In genomic region chr1:7298749-7299151, GRCh38 we compare ENCODE assay signal across 9 cellular contexts.
A peak's percentile ranks its signal among the peaks of the same experiment; 100 is the strongest.
DNase-seq lines count a peak whose midpoint lies in the region; ATAC-seq and TF ChIP-seq lines count a peak whose summit lies in the region.
"Had no signal": no experiment of that assay in that cellular context is flagged by ENCODE, and none has a peak within 500 bp of the region (broad histone marks: within the 10 kb centered on the region; RNA-seq: fewer than 3 reads in every experiment).

No MANE protein-coding gene starts in this region.

- H3K27ac ChIP-seq in HEK293 (ENCODE audit: extremely low read depth, low read depth, low read length), result no peak overlapping the region
- H3K27ac ChIP-seq in thoracic aorta, result peak overlapping the region; percentile 55 to 70
- H3K27ac ChIP-seq: parathyroid adenoma had no signal

- H3K4me1 ChIP-seq in HEK293 (ENCODE audit: control insufficient read depth, insufficient read depth, low read length), result peaks cover 24% of the 10 kb centered on the region
- H3K4me1 ChIP-seq in adipocyte (ENCODE audit: control insufficient read depth, insufficient read depth, low read length), result peaks cover 38% of the 10 kb centered on the region
- peaks cover 9 to 26% of the 10 kb centered on the region in 2 donors for H3K4me1 ChIP-seq in thoracic aorta (ENCODE audit: control insufficient read depth in 1 of 2, low read depth in 2 of 2)
- H3K4me1 ChIP-seq: parathyroid adenoma, uterus had no signal

- DNase-seq in adipocyte (ENCODE audit: low read depth) (peak; percentile 58), foreskin fibroblast (peak; percentile 58 to 74), thoracic aorta (ENCODE audit: low spot score) (no peak), 8988T (no peak), posterior vena cava (ENCODE audit: low spot score) (no peak), NCI-H510A treated with DMSO at 0.1 percent for 48 hours (lab: John Stamatoyannopoulos, UW) (no peak)

- H3K9me3 ChIP-seq in HEK293 (ENCODE audit: control insufficient read depth, insufficient read depth, low read depth, low read length) (no peaks in the 10 kb centered on the region), adipocyte (ENCODE audit: control insufficient read depth, low read length) (peaks cover 8% of the 10 kb centered on the region), thoracic aorta (no peaks in the 10 kb centered on the region)
- H3K9me3 ChIP-seq: uterus had no signal

- CTCF ChIA-PET in HEK293 (lab: Yijun Ruan, JAX), result interaction anchor here (0.9 kb wide), 1 partner anchor 242 kb away, joined by 8 read pairs; no protein-coding TSS in a partner anchor

- H3K27me3 ChIP-seq in adipocyte (replicated peaks; ENCODE audit: control insufficient read depth, insufficient read depth, low read length), result no peaks in the 10 kb centered on the region
- no peaks in the 10 kb centered on the region for H3K27me3 ChIP-seq in thoracic aorta (replicated peaks; ENCODE audit: insufficient read depth)
- H3K27me3 ChIP-seq: uterus had no signal

- H3K9ac ChIP-seq in adipocyte (ENCODE audit: low read length), result peak overlapping the region; percentile 27
- H3K9ac ChIP-seq: parathyroid adenoma had no signal

- ATAC-seq in thoracic aorta (ENCODE audit: insufficient number of reproducible peaks, low FRiP score, low read depth), result no peak

- intact Hi-C loops in posterior vena cava (cut with DNase I), result no loop called here

- H3K4me3 ChIP-seq in HEK293 (ENCODE audit: low read depth, low read length), result no peak overlapping the region
- H3K4me3 ChIP-seq in adipocyte (ENCODE audit: low read length), result peak overlapping the region; percentile 37
- H3K4me3 ChIP-seq in foreskin fibroblast (ENCODE audit: low read depth in 1 of 2, low read length in 2 of 2), result no peak overlapping the region
- no peak overlapping the region for H3K4me3 ChIP-seq in thoracic aorta
- H3K4me3 ChIP-seq: uterus had no signal

- no peak for TF ChIP-seq CTCF in HEK293 (tag by site-specific recombination; IDR thresholded peaks at IDR 0.05)
- TF ChIP-seq CTCF in foreskin fibroblast (IDR thresholded peaks at IDR 0.05; ENCODE audit: low read depth, low read length), result no peak
- TF ChIP-seq CTCF in thoracic aorta (IDR thresholded peaks at IDR 0.05), result no peak

- POLR2A ChIA-PET in HEK293 (lab: Yijun Ruan, JAX), result interaction anchor here (0.7 kb wide), 1 partner anchor 31 kb away, joined by 5 read pairs; no protein-coding TSS in a partner anchor

- H3K36me3 ChIP-seq in HEK293 (ENCODE audit: control insufficient read depth in 2 of 2, insufficient read depth in 1 of 2, low read length in 2 of 2) (no peaks in the 10 kb centered on the region), adipocyte (ENCODE audit: control insufficient read depth, insufficient read depth, low read length, severe bottlenecking) (no peaks in the 10 kb centered on the region), thoracic aorta (no peaks in the 10 kb centered on the region)
- H3K36me3 ChIP-seq: uterus had no signal

TF ChIP-seq in HEK293, 187 proteins besides CTCF, POLR2A, EP300 and RAD21 (continues in another document):
- TF ChIP-seq ZNF274 (IDR thresholded peaks at IDR 0.05; ENCODE audit: low read length), result no peak
- TF ChIP-seq ZNF274 (tag by site-specific recombination; IDR thresholded peaks at IDR 0.05; ENCODE audit: borderline replicate concordance), result no peak
- TF ChIP-seq PRDM4 (tag by site-specific recombination; IDR thresholded peaks at IDR 0.05), result no peak
- no peak for TF ChIP-seq ZNF488 (tag by site-specific recombination; IDR thresholded peaks at IDR 0.05)
- TF ChIP-seq, protein P1, sequence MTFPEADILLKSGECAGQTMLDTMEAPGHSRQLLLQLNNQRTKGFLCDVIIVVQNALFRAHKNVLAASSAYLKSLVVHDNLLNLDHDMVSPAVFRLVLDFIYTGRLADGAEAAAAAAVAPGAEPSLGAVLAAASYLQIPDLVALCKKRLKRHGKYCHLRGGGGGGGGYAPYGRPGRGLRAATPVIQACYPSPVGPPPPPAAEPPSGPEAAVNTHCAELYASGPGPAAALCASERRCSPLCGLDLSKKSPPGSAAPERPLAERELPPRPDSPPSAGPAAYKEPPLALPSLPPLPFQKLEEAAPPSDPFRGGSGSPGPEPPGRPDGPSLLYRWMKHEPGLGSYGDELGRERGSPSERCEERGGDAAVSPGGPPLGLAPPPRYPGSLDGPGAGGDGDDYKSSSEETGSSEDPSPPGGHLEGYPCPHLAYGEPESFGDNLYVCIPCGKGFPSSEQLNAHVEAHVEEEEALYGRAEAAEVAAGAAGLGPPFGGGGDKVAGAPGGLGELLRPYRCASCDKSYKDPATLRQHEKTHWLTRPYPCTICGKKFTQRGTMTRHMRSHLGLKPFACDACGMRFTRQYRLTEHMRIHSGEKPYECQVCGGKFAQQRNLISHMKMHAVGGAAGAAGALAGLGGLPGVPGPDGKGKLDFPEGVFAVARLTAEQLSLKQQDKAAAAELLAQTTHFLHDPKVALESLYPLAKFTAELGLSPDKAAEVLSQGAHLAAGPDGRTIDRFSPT (tag by site-specific recombination; IDR thresholded peaks at IDR 0.05), result no peak
- TF ChIP-seq, protein P2, sequence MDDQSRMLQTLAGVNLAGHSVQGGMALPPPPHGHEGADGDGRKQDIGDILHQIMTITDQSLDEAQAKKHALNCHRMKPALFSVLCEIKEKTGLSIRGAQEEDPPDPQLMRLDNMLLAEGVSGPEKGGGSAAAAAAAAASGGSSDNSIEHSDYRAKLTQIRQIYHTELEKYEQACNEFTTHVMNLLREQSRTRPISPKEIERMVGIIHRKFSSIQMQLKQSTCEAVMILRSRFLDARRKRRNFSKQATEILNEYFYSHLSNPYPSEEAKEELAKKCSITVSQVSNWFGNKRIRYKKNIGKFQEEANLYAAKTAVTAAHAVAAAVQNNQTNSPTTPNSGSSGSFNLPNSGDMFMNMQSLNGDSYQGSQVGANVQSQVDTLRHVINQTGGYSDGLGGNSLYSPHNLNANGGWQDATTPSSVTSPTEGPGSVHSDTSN (CRISPR knock-in tag; IDR thresholded peaks at IDR 0.05), result no peak
- TF ChIP-seq ZNF48 (tag by site-specific recombination; IDR thresholded peaks at IDR 0.05), result no peak
- TF ChIP-seq, protein P3, sequence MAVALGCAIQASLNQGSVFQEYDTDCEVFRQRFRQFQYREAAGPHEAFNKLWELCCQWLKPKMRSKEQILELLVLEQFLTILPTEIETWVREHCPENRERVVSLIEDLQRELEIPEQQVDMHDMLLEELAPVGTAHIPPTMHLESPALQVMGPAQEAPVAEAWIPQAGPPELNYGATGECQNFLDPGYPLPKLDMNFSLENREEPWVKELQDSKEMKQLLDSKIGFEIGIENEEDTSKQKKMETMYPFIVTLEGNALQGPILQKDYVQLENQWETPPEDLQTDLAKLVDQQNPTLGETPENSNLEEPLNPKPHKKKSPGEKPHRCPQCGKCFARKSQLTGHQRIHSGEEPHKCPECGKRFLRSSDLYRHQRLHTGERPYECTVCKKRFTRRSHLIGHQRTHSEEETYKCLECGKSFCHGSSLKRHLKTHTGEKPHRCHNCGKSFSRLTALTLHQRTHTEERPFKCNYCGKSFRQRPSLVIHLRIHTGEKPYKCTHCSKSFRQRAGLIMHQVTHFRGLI (tag by site-specific recombination; IDR thresholded peaks at IDR 0.05), result no peak
- 0 out of 2 replicates have a peak, but pooled peaks have one; percentile 41 for TF ChIP-seq ZNF768 (tag by site-specific recombination; IDR thresholded peaks at IDR 0.05)
- TF ChIP-seq ZNF596 (tag by site-specific recombination; IDR thresholded peaks at IDR 0.05), result no peak
- no peak for TF ChIP-seq IKZF3 (tag by site-specific recombination; IDR thresholded peaks at IDR 0.05)
- no peak for TF ChIP-seq PRDM6 (tag by site-specific recombination; IDR thresholded peaks at IDR 0.05)
- no peak for TF ChIP-seq ZFP37 (tag by site-specific recombination; IDR thresholded peaks at IDR 0.05)
- no peak for TF ChIP-seq SP2 (tag by site-specific recombination; IDR thresholded peaks at IDR 0.05)

Comparison
In these comparisons a context has a peak if more than half of its experiments do, and no peak if none do; other contexts are left out.
1. DNase-seq: peak in adipocyte (single experiment) and foreskin fibroblast (2 of 2); none in thoracic aorta (single experiment), 8988T (single experiment), posterior vena cava (single experiment) and NCI-H510A treated with DMSO at 0.1 percent for 48 hours (single experiment).